Comparison of ENCODE assay signal across 14 cellular contexts in the genomic region with DNA sequence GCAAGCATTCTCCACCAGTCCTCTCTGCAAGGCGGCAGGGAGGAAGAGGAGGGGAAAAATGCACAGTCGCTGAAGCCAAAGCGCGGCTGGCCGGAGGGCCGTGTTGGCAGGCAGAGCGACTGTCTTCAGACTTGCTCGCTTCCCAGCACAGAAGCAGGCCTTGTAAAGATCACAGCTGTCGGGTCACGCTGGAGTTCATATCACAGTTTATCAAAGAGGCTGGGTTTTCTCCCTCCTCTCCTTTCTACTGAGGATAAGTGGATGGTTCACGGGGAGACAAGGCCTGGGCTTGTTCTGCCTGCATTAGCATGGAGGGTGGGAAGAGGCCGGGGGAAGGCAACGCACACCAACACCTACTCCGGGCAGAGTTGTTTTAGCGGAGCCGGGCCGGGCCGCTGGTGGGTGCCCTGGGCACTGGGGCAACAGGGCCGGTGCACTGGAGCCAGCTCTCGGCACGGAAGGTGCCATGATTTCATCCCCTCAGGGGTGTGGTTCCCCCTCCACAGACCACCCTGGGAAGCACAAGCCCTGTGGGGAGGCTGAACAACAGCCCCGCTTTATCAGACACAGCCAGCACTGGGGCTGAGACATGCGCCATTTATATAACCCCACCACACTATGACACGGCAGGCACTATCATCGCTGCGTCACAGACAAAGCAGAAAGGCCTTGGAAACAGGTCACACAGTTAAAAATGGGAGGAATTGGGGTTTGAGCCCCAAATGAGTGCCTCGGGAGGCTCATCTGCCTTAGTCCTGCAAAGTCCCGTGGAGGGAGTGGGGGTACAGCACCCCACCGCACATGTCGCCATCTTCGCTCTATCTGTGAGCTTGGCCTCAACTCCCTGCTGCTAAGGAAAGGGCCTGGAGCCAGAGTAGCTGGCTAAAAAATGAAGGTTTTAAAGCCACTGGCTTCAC. TPM values are rescaled to one million over a fixed set of nuclear protein-coding genes. Genes with fewer than 3 reads are reported as not detected.
DNase-seq lines count a peak whose midpoint lies in the region; ATAC-seq lines count a peak whose summit lies in the region.
"Had no signal": no experiment of that assay in that cellular context is flagged by ENCODE, and none has a peak within 500 bp of the region (broad histone marks: within the 10 kb centered on the region; RNA-seq: fewer than 3 reads in every experiment).

No MANE protein-coding gene starts in this region.

- no peaks in the 10 kb centered on the region for H3K4me1 ChIP-seq in urinary bladder (ENCODE audit: insufficient read depth)

- no peak overlapping the region for H3K4me3 Mint-ChIP-seq in natural killer cell treated with Interleukin-12 subunit alpha and Interleukin-12 subunit beta and Interleukin-15 and Interleukin-18, amount 100 ng/mL, for 72 hours
- H3K4me3 Mint-ChIP-seq: activated naive CD8-positive, alpha-beta T cell treated with anti-CD3 and anti-CD28 coated beads for 36 hours; stimulated activated memory B cell treated with anti-CD40 and anti-IgM and Interleukin-4, amounts not matched to agents 10 μg/mL and 1 μg/mL and 100 μg/mL, for 72 hours had no signal

- no peak overlapping the region for H3K27ac Mint-ChIP-seq in natural killer cell treated with Interleukin-12 subunit alpha and Interleukin-12 subunit beta and Interleukin-15 and Interleukin-18, amount 100 ng/mL, for 72 hours
- H3K27ac Mint-ChIP-seq: activated naive CD8-positive, alpha-beta T cell treated with anti-CD3 and anti-CD28 coated beads for 36 hours; stimulated activated memory B cell treated with anti-CD40 and anti-IgM and Interleukin-4, amounts not matched to agents 10 μg/mL and 1 μg/mL and 100 μg/mL, for 72 hours had no signal

- no peaks in the 10 kb centered on the region for H3K9me3 Mint-ChIP-seq in natural killer cell treated with Interleukin-12 subunit alpha and Interleukin-12 subunit beta and Interleukin-15 and Interleukin-18, amount 100 ng/mL, for 72 hours
- H3K9me3 Mint-ChIP-seq: activated naive CD8-positive, alpha-beta T cell treated with anti-CD3 and anti-CD28 coated beads for 36 hours; stimulated activated memory B cell treated with anti-CD40 and anti-IgM and Interleukin-4, amounts not matched to agents 10 μg/mL and 1 μg/mL and 100 μg/mL, for 72 hours had no signal

- peak; percentile 77 to 79 for ATAC-seq in left cardiac atrium
- no peak for ATAC-seq in natural killer cell treated with Interleukin-12 subunit alpha and Interleukin-12 subunit beta and Interleukin-15 and Interleukin-18, amount 100 ng/mL, for 72 hours
- no peak for ATAC-seq in HG03196 (IDR thresholded peaks at IDR 0.05; ENCODE audit: unreplicated experiment)
- ATAC-seq: stimulated activated memory B cell treated with anti-CD40 and anti-IgM and Interleukin-4, amounts not matched to agents 10 μg/mL and 1 μg/mL and 100 μg/mL, for 72 hours had no signal

- H3K4me3 ChIP-seq in urinary bladder (ENCODE audit: low read depth, low read length) = no peak overlapping the region

- no peaks in the 10 kb centered on the region for H3K36me3 Mint-ChIP-seq in natural killer cell treated with Interleukin-12 subunit alpha and Interleukin-12 subunit beta and Interleukin-15 and Interleukin-18, amount 100 ng/mL, for 72 hours

- intact Hi-C loops in left cardiac atrium (cut with DNase I) = no loop called here

- DNase-seq in NCI-H1092 treated with DMSO at 0.1 percent for 48 hours (lab: John Stamatoyannopoulos, UW) = peak; percentile 44
- no peak for DNase-seq in NCI-H1092 (lab: John Stamatoyannopoulos, UW)
- DNase-seq in left cardiac atrium = peak; percentile 62
- peak in 53 of 56 donors; percentile 17 to 92 (median 81) for DNase-seq in nucleus accumbens (lab: John Stamatoyannopoulos, UW)
- DNase-seq in natural killer cell treated with Interleukin-12 subunit alpha and Interleukin-12 subunit beta and Interleukin-15 and Interleukin-18, amount 100 ng/mL, for 72 hours (ENCODE audit: low spot score) = no peak
- DNase-seq in stimulated activated CD4-positive, alpha-beta T cell treated with anti-CD3 and anti-CD28 coated beads, Interleukin-1b, Interleukin-23, amount 100 ng/mL, for 48 hours = no peak
- DNase-seq: 8988T; activated naive CD8-positive, alpha-beta T cell treated with anti-CD3 and anti-CD28 coated beads for 36 hours; glutamatergic neuron; MM.1S; WERI-Rb-1 had no signal

- peak overlapping the region; percentile 43 for H3K27ac ChIP-seq in urinary bladder (ENCODE audit: low read depth)
- H3K27ac ChIP-seq: WERI-Rb-1 had no signal

- WGBS in urinary bladder = 35% methylated on average over 31 of the region's 31 CpGs

- no peaks in the 10 kb centered on the region for H3K36me3 ChIP-seq in urinary bladder (ENCODE audit: insufficient read depth)

- H3K4me1 Mint-ChIP-seq in natural killer cell treated with Interleukin-12 subunit alpha and Interleukin-12 subunit beta and Interleukin-15 and Interleukin-18, amount 100 ng/mL, for 72 hours (ENCODE audit: low read depth in 2 of 2) = peaks cover 0 to 3% of the 10 kb centered on the region in 2 donors
- H3K4me1 Mint-ChIP-seq: stimulated activated memory B cell treated with anti-CD40 and anti-IgM and Interleukin-4, amounts not matched to agents 10 μg/mL and 1 μg/mL and 100 μg/mL, for 72 hours had no signal

- no peaks in the 10 kb centered on the region for H3K27me3 Mint-ChIP-seq in natural killer cell treated with Interleukin-12 subunit alpha and Interleukin-12 subunit beta and Interleukin-15 and Interleukin-18, amount 100 ng/mL, for 72 hours
- H3K27me3 Mint-ChIP-seq: activated naive CD8-positive, alpha-beta T cell treated with anti-CD3 and anti-CD28 coated beads for 36 hours; stimulated activated memory B cell treated with anti-CD40 and anti-IgM and Interleukin-4, amounts not matched to agents 10 μg/mL and 1 μg/mL and 100 μg/mL, for 72 hours had no signal

RNA-seq across cellular contexts. Expression of gene MTSS2, which starts 40.3 kb away (rescaled TPM):
- 10 to 100 TPM; 50.7 to 51.4 TPM for total RNA-seq in left cardiac atrium
- 29.3 TPM for total RNA-seq in urinary bladder
- polyA plus RNA-seq in urinary bladder = 82.0 TPM
- total RNA-seq in natural killer cell treated with Interleukin-12 subunit alpha and Interleukin-12 subunit beta and Interleukin-15 and Interleukin-18, amount 100 ng/mL, for 72 hours = 1 to 10 TPM in 1 of 2 donors, under 1 TPM in 1; 0.70 to 1.5 TPM

Comparison
In these comparisons a context has a peak if more than half of its experiments do, and no peak if none do; other contexts are left out.
1. DNase-seq: peak in NCI-H1092 treated with DMSO at 0.1 percent for 48 hours (single experiment), left cardiac atrium (single experiment) and nucleus accumbens (53 of 56); none in NCI-H1092 (single experiment), natural killer cell treated with Interleukin-12 subunit alpha and Interleukin-12 subunit beta and Interleukin-15 and Interleukin-18, amount 100 ng/mL, for 72 hours (single experiment) and stimulated activated CD4-positive, alpha-beta T cell treated with anti-CD3 and anti-CD28 coated beads, Interleukin-1b, Interleukin-23, amount 100 ng/mL, for 48 hours (single experiment).
2. ATAC-seq: peak in left cardiac atrium (2 of 2); none in natural killer cell treated with Interleukin-12 subunit alpha and Interleukin-12 subunit beta and Interleukin-15 and Interleukin-18, amount 100 ng/mL, for 72 hours (0 of 2) and HG03196 (single experiment).
3. RNA of gene MTSS2, which starts 40.3 kb away (total RNA-seq): 50.7 to 51.4 TPM in left cardiac atrium and 29.3 TPM in urinary bladder (single experiment); 0.70 to 1.5 TPM in natural killer cell treated with Interleukin-12 subunit alpha and Interleukin-12 subunit beta and Interleukin-15 and Interleukin-18, amount 100 ng/mL, for 72 hours; every median in the first group is over 10 times any median in the second.